Comparison of ENCODE assay signal across 21 cellular contexts in the genomic region with DNA sequence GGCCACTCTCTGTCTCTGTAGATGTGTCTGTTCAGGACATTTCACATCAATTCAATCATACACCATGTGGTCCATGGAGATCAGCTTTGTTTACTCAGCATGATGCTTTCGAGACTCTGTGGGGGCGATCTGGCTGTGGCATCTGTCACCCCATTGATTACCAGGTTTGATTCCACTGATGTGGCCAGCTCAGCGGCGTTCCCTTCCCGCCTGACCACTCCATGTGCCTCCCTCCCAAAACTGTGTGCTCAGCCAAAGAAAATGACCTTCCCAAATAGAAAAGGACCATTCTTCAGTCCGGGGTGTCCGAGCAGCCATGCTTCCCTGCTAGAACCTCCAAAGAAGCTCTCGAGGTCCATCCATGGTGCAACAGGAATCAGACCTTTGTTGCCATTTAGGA.
"Had no signal": no experiment of that assay in that cellular context is flagged by ENCODE, and none has a peak within 500 bp of the region (broad histone marks: within the 10 kb centered on the region; RNA-seq: fewer than 3 reads in every experiment).

No MANE protein-coding gene starts in this region.

- H3K27ac Mint-ChIP-seq: naive thymus-derived CD8-positive, alpha-beta T cell; type B pancreatic cell had no signal

- H3K9me3 ChIP-seq: neutrophil, suprapubic skin, thyroid gland, vagina had no signal

- H3K27me3 ChIP-seq: thyroid gland, vagina had no signal

- H3K36me3 Mint-ChIP-seq: type B pancreatic cell had no signal

- H3K4me1 ChIP-seq: esophagus squamous epithelium, gastroesophageal sphincter, suprapubic skin, thyroid gland, vagina had no signal

- H3K36me3 ChIP-seq: esophagus squamous epithelium, gastroesophageal sphincter, neutrophil, suprapubic skin, thyroid gland, vagina had no signal

- H3K4me3 Mint-ChIP-seq: type B pancreatic cell had no signal

- DNase-seq: effector memory CD4-positive, alpha-beta T cell; esophagus squamous epithelium; foreskin fibroblast; glutamatergic neuron; left cardiac atrium; left ventricle myocardium superior; mesendoderm; naive thymus-derived CD8-positive, alpha-beta T cell; small intestine; stimulated activated CD4-positive, alpha-beta T cell treated with anti-CD3 and anti-CD28 coated beads, Interleukin-12 subunit alpha, Interleukin-12 subunit beta, amount 100 ng/mL, for 4 hours; stimulated activated naive CD4-positive, alpha-beta T cell treated with Interleukin-2 at 50 U/mL for 16 hours; thyroid gland had no signal

- H3K27ac ChIP-seq: coronary artery, epithelial cell of prostate, esophagus squamous epithelium, gastroesophageal sphincter, neutrophil, suprapubic skin, thyroid gland, vagina had no signal

- H3K4me3 ChIP-seq: coronary artery, esophagus squamous epithelium, gastroesophageal sphincter, lung, suprapubic skin, thyroid gland, vagina had no signal

- ATAC-seq: gastroesophageal sphincter; left cardiac atrium; left ventricle myocardium superior; naive thymus-derived CD8-positive, alpha-beta T cell; right cardiac atrium had no signal
